Comparison of ENCODE assay signal across 9 cellular contexts in the genomic region with DNA sequence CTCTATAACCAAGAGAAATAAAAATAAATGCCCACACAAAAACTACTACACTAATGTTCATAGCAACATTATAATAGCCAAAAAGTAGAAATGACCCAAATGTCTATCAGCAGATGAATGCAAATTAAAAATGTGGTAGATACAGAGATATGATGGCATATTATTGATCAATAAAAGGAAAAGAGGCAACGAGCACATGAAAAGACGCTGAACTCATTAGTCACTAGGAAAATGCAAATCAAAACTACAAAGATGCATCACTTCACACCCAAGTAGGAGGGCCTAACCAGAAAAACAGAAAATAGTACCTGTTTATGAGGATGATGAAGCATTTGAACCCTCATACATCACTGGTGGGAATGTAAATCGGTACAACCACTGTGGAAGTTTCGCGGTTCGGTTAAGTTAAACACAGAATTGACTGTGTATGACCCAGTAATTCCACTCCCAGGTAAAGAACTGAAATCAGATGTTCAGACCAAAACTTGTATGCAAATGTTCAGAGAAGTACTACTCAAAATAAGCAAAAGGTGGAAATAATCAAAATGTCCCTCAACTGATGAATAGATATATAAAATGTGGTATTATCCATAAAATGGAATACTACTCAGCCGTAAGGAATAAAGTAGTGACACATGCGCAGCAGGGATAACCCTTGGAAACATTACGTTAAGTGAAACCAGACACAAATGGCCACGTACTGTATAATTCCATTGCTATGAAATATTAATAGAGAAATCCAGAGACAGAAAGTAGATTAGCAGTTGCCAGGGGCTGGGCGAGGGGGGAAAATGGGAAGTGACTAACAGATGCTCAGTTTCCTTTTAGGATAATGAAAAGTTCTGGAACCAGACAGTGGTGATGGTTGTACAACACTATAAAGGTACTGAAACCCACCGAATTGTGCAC. TPM values are rescaled to one million over a fixed set of nuclear protein-coding genes. Genes with fewer than 3 reads are reported as not detected.
A peak's percentile ranks its signal among the peaks of the same experiment; 100 is the strongest.
DNase-seq lines count a peak whose midpoint lies in the region; ATAC-seq, FAIRE-seq and TF ChIP-seq lines count a peak whose summit lies in the region.
"Had no signal": no experiment of that assay in that cellular context is flagged by ENCODE, and none has a peak within 500 bp of the region (broad histone marks: within the 10 kb centered on the region; RNA-seq: fewer than 3 reads in every experiment).

No MANE protein-coding gene starts in this region.

- peaks cover 27% of the 10 kb centered on the region for H3K4me1 Mint-ChIP-seq in WTC11

- DNase-seq in WTC11 (ENCODE audit: low spot score) (no peak), HepG2 (ENCODE audit: low spot score) (no peak), NCI-H2107 treated with DMSO at 0.1 percent for 48 hours (lab: John Stamatoyannopoulos, UW; ENCODE audit: unreplicated experiment) (no peak), NCI-H1694 treated with DMSO at 0.1 percent for 48 hours (lab: John Stamatoyannopoulos, UW) (no peak), SIG-M5 (lab: John Stamatoyannopoulos, UW) (no peak), A172 (ENCODE audit: low spot score) (no peak)
- DNase-seq: Kasumi-1 had no signal

- no peak for TF ChIP-seq POLR2A in HepG2 (IDR thresholded peaks at IDR 0.05; ENCODE audit: insufficient read depth in 1 of 2, low read depth in 2 of 2, low read length in 2 of 2)

- peaks cover 5% of the 10 kb centered on the region for H3K9me3 Mint-ChIP-seq in WTC11

- intact Hi-C loops in HepG2 (cut with micrococcal nuclease; ENCODE audit: unreplicated experiment): loop anchor here (5.0 kb wide), 1 partner anchor 548 kb away; no protein-coding TSS in a partner anchor

- peak; percentile 20 for ATAC-seq in GM21825 (IDR thresholded peaks at IDR 0.05; ENCODE audit: unreplicated experiment)
- ATAC-seq in WTC11: no peak
- ATAC-seq in HepG2: no peak

- peak overlapping the region; percentile 48 for H3K4me3 Mint-ChIP-seq in WTC11

- TF ChIP-seq EP300 in HepG2 (IDR thresholded peaks at IDR 0.05; ENCODE audit: low read depth in 2 of 2, low read length in 2 of 2): no peak
- TF ChIP-seq EP300 in HepG2 (CRISPR knock-in tag; IDR thresholded peaks at IDR 0.05; ENCODE audit: borderline replicate concordance): no peak

- no peak overlapping the region for H2AFZ ChIP-seq in HepG2 (ENCODE audit: low read length)

- peak overlapping the region in 5 of 10 experiments; percentile 92 to 97 (median 94); a peak in 10 of 20 replicates for H3K4me3 ChIP-seq in BLaER1 treated with 17β-estradiol and CSF1 and Interleukin-3, amounts not matched to agents 10 nM and 100 nM
- H3K4me3 ChIP-seq in HepG2 (replicated peaks in 1 of 3; ENCODE audit: insufficient read depth in 1 of 3, low read depth in 2 of 3, low read length in 3 of 3): no peak overlapping the region; a peak in 1 of 6 replicates

- peaks cover 66% of the 10 kb centered on the region for H3K79me2 ChIP-seq in HepG2 (ENCODE audit: insufficient read depth, low read length)

- H3K27me3 Mint-ChIP-seq in WTC11 (ENCODE audit: low read depth): no peaks in the 10 kb centered on the region

- peak overlapping the region; percentile 17 to 97 (median 92); a peak in 20 of 22 replicates for H3K4me2 ChIP-seq in BLaER1 treated with 17β-estradiol and CSF1 and Interleukin-3, amounts not matched to agents 10 nM and 100 nM
- H3K4me2 ChIP-seq in HepG2 (ENCODE audit: low read depth, low read length): peak overlapping the region; percentile 19; the same call in 1 of the 2 replicates

- POLR2A ChIA-PET in WTC11 (lab: Charles Lee): no interaction called here
- POLR2A ChIA-PET in HepG2 (lab: Yijun Ruan, JAX): no interaction called here

- H3K4me1 ChIP-seq in BLaER1 treated with 17β-estradiol and CSF1 and Interleukin-3, amounts not matched to agents 10 nM and 100 nM: peaks cover 43 to 74% (median 50%) of the 10 kb centered on the region in 10 experiments
- H3K4me1 ChIP-seq in HepG2 (ENCODE audit: insufficient read depth, low read length): peaks cover 61% of the 10 kb centered on the region

- in situ Hi-C loops in HepG2 (cut with HindIII; ENCODE audit: extremely low pct_ligation_motif_present, low pct_unique_long_range_greater_than_20kb): no loop called here

- peaks cover 0 to 73% (median 44%) of the 10 kb centered on the region in 11 experiments; a peak in 14 of 22 replicates for H4K20me1 ChIP-seq in BLaER1 treated with 17β-estradiol and CSF1 and Interleukin-3, amounts not matched to agents 10 nM and 100 nM
- peaks cover 37% of the 10 kb centered on the region for H4K20me1 ChIP-seq in HepG2 (ENCODE audit: insufficient read depth, low read length)

- peak overlapping the region; percentile 68 for H3K27ac Mint-ChIP-seq in WTC11

- no peaks in the 10 kb centered on the region for H3K27me3 ChIP-seq in BLaER1 treated with 17β-estradiol and CSF1 and Interleukin-3, amounts not matched to agents 10 nM and 100 nM
- H3K27me3 ChIP-seq in HepG2 (ENCODE audit: control insufficient read depth in 1 of 2, insufficient read depth in 2 of 2, low read length in 2 of 2): no peaks in the 10 kb centered on the region; a peak in 1 of 5 replicates

- peak overlapping the region in 5 of 11 experiments; percentile 94 to 100 (median 96); a peak in 6 of 22 replicates for H3K9ac ChIP-seq in BLaER1 treated with 17β-estradiol and CSF1 and Interleukin-3, amounts not matched to agents 10 nM and 100 nM
- no peak overlapping the region for H3K9ac ChIP-seq in HepG2 (ENCODE audit: insufficient read depth, low read depth, low read length)

- H3K36me3 Mint-ChIP-seq in WTC11: peaks cover 15% of the 10 kb centered on the region

- 97% methylated on average over 12 of the region's 12 CpGs for WGBS in HepG2 (ENCODE audit: low lambda C conversion rate)

- CTCF ChIA-PET in WTC11 (lab: Charles Lee) (no interaction called here), HepG2 (lab: Yijun Ruan, JAX; ENCODE audit: low intra/inter-chr PET ratio, low total read pairs) (no interaction called here)

- H3K9me3 ChIP-seq in BLaER1 treated with 17β-estradiol and CSF1 and Interleukin-3, amounts not matched to agents 10 nM and 100 nM (replicated peaks in 1 of 11): peaks cover 0 to 24% (median 16%) of the 10 kb centered on the region in 11 experiments; a peak in 17 of 22 replicates
- no peaks in the 10 kb centered on the region for H3K9me3 ChIP-seq in HepG2 (ENCODE audit: low read length)

- BruUV-seq in HepG2 (replicated peaks; lab: Mats Ljungman, UMichigan): TSS peak; percentile 8

- H3K27ac ChIP-seq in BLaER1 treated with 17β-estradiol and CSF1 and Interleukin-3, amounts not matched to agents 10 nM and 100 nM: peak overlapping the region in 6 of 11 experiments; percentile 19 to 100 (median 97); a peak in 9 of 22 replicates
- no peak overlapping the region for H3K27ac ChIP-seq in HepG2 (ENCODE audit: extremely low read length, insufficient read depth, low read length)

- TF ChIP-seq RAD21 in HepG2 (CRISPR knock-in tag; IDR thresholded peaks at IDR 0.05): no peak

- peaks cover 0 to 45% (median 13%) of the 10 kb centered on the region in 11 experiments; a peak in 13 of 22 replicates for H3K36me3 ChIP-seq in BLaER1 treated with 17β-estradiol and CSF1 and Interleukin-3, amounts not matched to agents 10 nM and 100 nM
- 0 out of 5 replicates have a peak, but pooled peaks cover 0 to 3% of the 10 kb centered on the region in 2 experiments for H3K36me3 ChIP-seq in HepG2 (replicated peaks in 1 of 2; ENCODE audit: control insufficient read depth in 1 of 2, insufficient read depth in 2 of 2, low read length in 2 of 2)

- TF ChIP-seq CTCF in WTC11 (IDR thresholded peaks at IDR 0.05) (no peak), HepG2 (CRISPR knock-in tag; IDR thresholded peaks at IDR 0.05) (no peak)

- no peak for FAIRE-seq in HepG2 (lab: Jason Lieb, UNC)

RNA-seq across cellular contexts. Expression of gene USP48, which starts 3.1 kb away (rescaled TPM):
- 72.1 to 86.9 TPM (median 79.2 TPM) in 3 replicates for total RNA-seq in WTC11 (2021)
- total RNA-seq in HepG2 (2016; rRNA removed; fragmentation: Illumina TruSeq; extraction: Trizol): 29.9 and 30.4 TPM in 2 replicates
- 19.6 and 24.1 TPM in 2 replicates for total RNA-seq in HepG2 (2016; cell fraction: cytosol; rRNA removed; fragmentation: Illumina TruSeq; extraction: Trizol; ENCODE audit: low read depth)
- total RNA-seq in HepG2 (2016; cell fraction: insoluble cytoplasmic fraction; rRNA removed; fragmentation: Illumina TruSeq; extraction: Trizol): 28.2 and 30.4 TPM in 2 replicates
- 13.3 and 15.7 TPM in 2 replicates for total RNA-seq in HepG2 (2016; cell fraction: membrane; rRNA removed; fragmentation: Illumina TruSeq; extraction: Trizol)
- total RNA-seq in HepG2 (2016; cell fraction: nucleus; rRNA removed; fragmentation: Illumina TruSeq; extraction: Trizol): 51.4 and 51.7 TPM in 2 replicates
- polyA plus RNA-seq in HepG2 (2011; rRNA removed): 26.1 and 30.7 TPM in 2 replicates
- 6.6 and 9.8 TPM in 2 replicates for polyA plus RNA-seq in HepG2 (2011; cell fraction: cytosol; rRNA removed)
- 53.4 and 63.4 TPM in 2 replicates for polyA plus RNA-seq in HepG2 (2011; cell fraction: nucleus; rRNA removed)
- polyA plus RNA-seq in HepG2 (2012): 27.2 and 36.7 TPM in 2 replicates
- 1.7 and 2.0 TPM in 2 replicates for polyA plus RNA-seq in HepG2 (2016; cell fraction: cytosol; fragmentation: Illumina TruSeq; extraction: Trizol; ENCODE audit: low read depth)
- 29.2 and 30.8 TPM in 2 replicates for polyA plus RNA-seq in HepG2 (2016; cell fraction: insoluble cytoplasmic fraction; fragmentation: Illumina TruSeq; extraction: Trizol; ENCODE audit: low read depth)
- 5.8 and 6.2 TPM in 2 replicates for polyA plus RNA-seq in HepG2 (2016; cell fraction: membrane; fragmentation: Illumina TruSeq; extraction: Trizol; ENCODE audit: low read depth)
- 74.2 and 75.0 TPM in 2 replicates for polyA plus RNA-seq in HepG2 (2016; cell fraction: nucleus; fragmentation: Illumina TruSeq; extraction: Trizol; ENCODE audit: insufficient read depth, low read depth)
- polyA minus RNA-seq in HepG2 (2011; rRNA and poly(A)+ RNA removed; ENCODE audit: low replicate concordance): 15.1 and 18.5 TPM in 2 replicates
- polyA minus RNA-seq in HepG2 (2011; cell fraction: cytosol; rRNA and poly(A)+ RNA removed): 12.3 and 16.1 TPM in 2 replicates
- polyA minus RNA-seq in HepG2 (2011; cell fraction: nucleus; rRNA and poly(A)+ RNA removed): 120 and 126 TPM in 2 replicates
- total RNA-seq in A172 (2014; rRNA removed; shearing (Covaris generic)): 16.0 and 22.8 TPM in 2 replicates

RNA-seq across cellular contexts. Expression of gene LDLRAD2, which starts 32.2 kb away (rescaled TPM):
- total RNA-seq in WTC11 (2021) (0.63 to 1.3 TPM (median 0.85 TPM) in 3 replicates), HepG2 (2016; rRNA removed; fragmentation: Illumina TruSeq; extraction: Trizol) (not detected in 2 replicates)
- total RNA-seq in HepG2 (2016; cell fraction: cytosol; rRNA removed; fragmentation: Illumina TruSeq; extraction: Trizol; ENCODE audit: low read depth): not detected in 2 replicates
- total RNA-seq in HepG2 (2016; cell fraction: insoluble cytoplasmic fraction; rRNA removed; fragmentation: Illumina TruSeq; extraction: Trizol): not detected in 2 replicates
- not detected in 2 replicates for total RNA-seq in HepG2 (2016; cell fraction: membrane; rRNA removed; fragmentation: Illumina TruSeq; extraction: Trizol)
- not detected in 2 replicates for total RNA-seq in HepG2 (2016; cell fraction: nucleus; rRNA removed; fragmentation: Illumina TruSeq; extraction: Trizol)
- polyA plus RNA-seq in HepG2 (2011; rRNA removed): not detected in 2 replicates
- polyA plus RNA-seq in HepG2 (2011; cell fraction: cytosol; rRNA removed): not detected in 2 replicates
- polyA plus RNA-seq in HepG2 (2011; cell fraction: nucleus; rRNA removed): 0.03 TPM in 1 of 2 replicates, not detected in the other
- 3.5 and 4.3 TPM in 2 replicates for polyA plus RNA-seq in HepG2 (2012)
- polyA plus RNA-seq in HepG2 (2016; cell fraction: cytosol; fragmentation: Illumina TruSeq; extraction: Trizol; ENCODE audit: low read depth): not detected in 2 replicates
- not detected in 2 replicates for polyA plus RNA-seq in HepG2 (2016; cell fraction: insoluble cytoplasmic fraction; fragmentation: Illumina TruSeq; extraction: Trizol; ENCODE audit: low read depth)
- not detected in 2 replicates for polyA plus RNA-seq in HepG2 (2016; cell fraction: membrane; fragmentation: Illumina TruSeq; extraction: Trizol; ENCODE audit: low read depth)
- not detected in 2 replicates for polyA plus RNA-seq in HepG2 (2016; cell fraction: nucleus; fragmentation: Illumina TruSeq; extraction: Trizol; ENCODE audit: insufficient read depth, low read depth)
- polyA minus RNA-seq in HepG2 (2011; rRNA and poly(A)+ RNA removed; ENCODE audit: low replicate concordance): not detected in 2 replicates
- polyA minus RNA-seq in HepG2 (2011; cell fraction: cytosol; rRNA and poly(A)+ RNA removed): not detected in 2 replicates
- polyA minus RNA-seq in HepG2 (2011; cell fraction: nucleus; rRNA and poly(A)+ RNA removed): not detected in 2 replicates
- total RNA-seq in A172 (2014; rRNA removed; shearing (Covaris generic)): not detected in 2 replicates
